ENCODE assay signal across 8 cellular contexts in the genomic region with DNA sequence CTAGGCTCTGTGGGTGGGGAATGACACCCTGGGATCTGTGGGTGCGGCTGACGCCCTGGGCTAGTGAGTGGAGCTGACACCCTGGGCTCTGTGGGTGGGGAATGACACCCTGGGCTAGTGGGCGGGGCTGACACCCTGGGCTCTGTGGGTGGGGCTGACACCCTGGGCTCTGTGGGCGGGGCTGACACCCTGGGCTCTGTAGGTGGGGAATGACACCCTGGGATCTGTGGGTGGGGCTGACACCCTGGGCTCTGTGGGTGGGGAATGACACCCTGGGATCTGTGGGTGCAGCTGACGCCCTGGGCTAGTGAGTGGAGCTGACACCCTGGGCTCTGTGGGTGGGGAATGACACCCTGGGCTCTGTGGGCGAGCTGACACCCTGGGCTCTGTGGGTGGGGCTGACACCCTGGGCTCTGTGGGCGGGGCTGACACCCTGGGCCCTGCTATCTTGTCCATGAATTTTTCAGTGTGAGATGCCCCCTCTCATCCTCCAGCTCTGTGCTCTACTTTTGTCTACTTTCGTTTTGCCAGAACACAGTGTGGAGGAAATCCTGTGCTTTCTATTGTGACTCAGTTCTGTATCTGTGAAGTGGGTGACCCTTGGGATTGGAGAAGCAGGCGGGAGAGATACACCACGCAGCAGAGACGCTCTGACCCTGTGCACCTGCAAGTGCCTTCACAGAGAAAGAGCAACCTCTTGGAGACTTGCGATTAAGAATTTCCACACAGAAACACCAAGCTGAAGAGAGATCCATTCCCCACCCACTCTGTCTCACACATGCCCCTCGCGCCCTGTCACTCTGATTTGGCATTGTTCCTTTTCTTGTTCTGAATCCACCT.
DNase-seq lines count a peak whose midpoint lies in the region; ATAC-seq and TF ChIP-seq lines count a peak whose summit lies in the region.
"Not testable (repeated sequence)": the region's sequence is repeated elsewhere in the genome, so short reads cannot be mapped to it uniquely, and the experiment has no call there.

No MANE protein-coding gene starts in this region.

- not testable (repeated sequence) for H3K9ac ChIP-seq in endodermal cell (ENCODE audit: extremely low read depth, low read length, poor library complexity, severe bottlenecking)

- not testable (repeated sequence) for H3K36me3 Mint-ChIP-seq in T-helper 1 cell treated with Interleukin-12 subunit alpha and Interleukin-12 subunit beta and Interleukin-4 antibody, amounts not matched to agents 30 μg/mL and 1 μg/mL, for 36 hours (ENCODE audit: low read depth); activated CD8-positive, alpha-beta memory T cell treated with anti-CD3 and anti-CD28 coated beads, Interleukin-2, amount 10 ng/mL, durations not matched to agents 7 days and 5 days; activated naive CD4-positive, alpha-beta T cell treated with anti-CD3 and anti-CD28 coated beads for 36 hours (ENCODE audit: low read depth); endodermal cell (ENCODE audit: low read depth); naive thymus-derived CD4-positive, alpha-beta T cell

- peak; percentile 74 for ATAC-seq in activated CD8-positive, alpha-beta memory T cell treated with anti-CD3 and anti-CD28 coated beads, Interleukin-2, amount 10 ng/mL, durations not matched to agents 7 days and 5 days
- ATAC-seq in naive thymus-derived CD4-positive, alpha-beta T cell, result peak; percentile 73

- POLR2A ChIA-PET in naive thymus-derived CD4-positive, alpha-beta T cell (lab: Charles Lee), result not testable (repeated sequence)

- intact Hi-C loops in activated naive CD4-positive, alpha-beta T cell treated with anti-CD3 and anti-CD28 coated beads for 36 hours (cut with micrococcal nuclease); naive thymus-derived CD4-positive, alpha-beta T cell (cut with micrococcal nuclease); transverse colon (cut with DNase I; ENCODE audit: low total_unique reads): not testable (repeated sequence)

- not testable (repeated sequence) for H3K9me3 Mint-ChIP-seq in T-helper 1 cell treated with Interleukin-12 subunit alpha and Interleukin-12 subunit beta and Interleukin-4 antibody, amounts not matched to agents 30 μg/mL and 1 μg/mL, for 36 hours; activated CD8-positive, alpha-beta memory T cell treated with anti-CD3 and anti-CD28 coated beads, Interleukin-2, amount 10 ng/mL, durations not matched to agents 7 days and 5 days (ENCODE audit: low read depth); activated naive CD4-positive, alpha-beta T cell treated with anti-CD3 and anti-CD28 coated beads for 36 hours; endodermal cell; naive thymus-derived CD4-positive, alpha-beta T cell

- H3K27ac ChIP-seq in endodermal cell (ENCODE audit: low read depth, low read length); naive thymus-derived CD4-positive, alpha-beta T cell (ENCODE audit: low read depth, low read length): not testable (repeated sequence)
- H3K27ac ChIP-seq in transverse colon, result peak overlapping the region; percentile 58 to 76 (median 70)

- TF ChIP-seq EP300 in transverse colon (IDR thresholded peaks at IDR 0.05; ENCODE audit: low read depth), result not testable (repeated sequence)

- TF ChIP-seq POLR2A in transverse colon (IDR thresholded peaks at IDR 0.05), result not testable (repeated sequence)

- not testable (repeated sequence) for H3K4me1 ChIP-seq in endodermal cell (ENCODE audit: control insufficient read depth, insufficient read depth, low read length)
- H3K4me1 ChIP-seq in naive thymus-derived CD4-positive, alpha-beta T cell (ENCODE audit: control insufficient read depth in 2 of 2, insufficient read depth in 2 of 2, low read length in 2 of 2), result peaks cover 0 to 20% of the 10 kb centered on the region in 2 donors
- peaks cover 29 to 60% (median 33%) of the 10 kb centered on the region in 4 donors for H3K4me1 ChIP-seq in transverse colon

- TF ChIP-seq CTCF in endodermal cell (conservative IDR thresholded peaks at IDR 0.05); transverse colon (IDR thresholded peaks at IDR 0.05): not testable (repeated sequence)

- H3K4me3 ChIP-seq in endodermal cell (ENCODE audit: low read length), result not testable (repeated sequence)
- peak overlapping the region; percentile 25 for H3K4me3 ChIP-seq in naive thymus-derived CD4-positive, alpha-beta T cell (ENCODE audit: low read length)
- H3K4me3 ChIP-seq in transverse colon, result peak overlapping the region in 1 of 4 donors; percentile 19

- peaks cover 17% of the 10 kb centered on the region for H3K36me3 ChIP-seq in endodermal cell (ENCODE audit: control insufficient read depth, insufficient read depth, low read length)
- not testable (repeated sequence) for H3K36me3 ChIP-seq in naive thymus-derived CD4-positive, alpha-beta T cell (ENCODE audit: control insufficient read depth in 2 of 3, insufficient read depth in 3 of 3, low read length in 3 of 3); transverse colon

- peaks cover 17% of the 10 kb centered on the region for H3K4me1 Mint-ChIP-seq in T-helper 1 cell treated with Interleukin-12 subunit alpha and Interleukin-12 subunit beta and Interleukin-4 antibody, amounts not matched to agents 30 μg/mL and 1 μg/mL, for 36 hours (ENCODE audit: low read depth)
- peaks cover 33% of the 10 kb centered on the region for H3K4me1 Mint-ChIP-seq in activated CD8-positive, alpha-beta memory T cell treated with anti-CD3 and anti-CD28 coated beads, Interleukin-2, amount 10 ng/mL, durations not matched to agents 7 days and 5 days
- not testable (repeated sequence) for H3K4me1 Mint-ChIP-seq in activated naive CD4-positive, alpha-beta T cell treated with anti-CD3 and anti-CD28 coated beads for 36 hours (ENCODE audit: low read depth)
- peaks cover 31% of the 10 kb centered on the region for H3K4me1 Mint-ChIP-seq in endodermal cell
- H3K4me1 Mint-ChIP-seq in naive thymus-derived CD4-positive, alpha-beta T cell, result peaks cover 0 to 22% (median 6%) of the 10 kb centered on the region in 7 donors

- H3K27me3 Mint-ChIP-seq in T-helper 1 cell treated with Interleukin-12 subunit alpha and Interleukin-12 subunit beta and Interleukin-4 antibody, amounts not matched to agents 30 μg/mL and 1 μg/mL, for 36 hours (ENCODE audit: low read depth); activated CD8-positive, alpha-beta memory T cell treated with anti-CD3 and anti-CD28 coated beads, Interleukin-2, amount 10 ng/mL, durations not matched to agents 7 days and 5 days; activated naive CD4-positive, alpha-beta T cell treated with anti-CD3 and anti-CD28 coated beads for 36 hours (ENCODE audit: low read depth); endodermal cell (ENCODE audit: insufficient read depth): not testable (repeated sequence)
- peaks cover 0 to 11% (median 5%) of the 10 kb centered on the region in 5 donors for H3K27me3 Mint-ChIP-seq in naive thymus-derived CD4-positive, alpha-beta T cell

- not testable (repeated sequence) for H3K9me3 ChIP-seq in endodermal cell (ENCODE audit: control insufficient read depth, low read length); naive thymus-derived CD4-positive, alpha-beta T cell (ENCODE audit: control insufficient read depth in 2 of 3, low read length in 3 of 3); transverse colon

- CTCF ChIA-PET in activated CD8-positive, alpha-beta memory T cell treated with anti-CD3 and anti-CD28 coated beads, Interleukin-2, amount 10 ng/mL, durations not matched to agents 7 days and 5 days (lab: Charles Lee), result interaction anchor here (1.2 kb wide), 1 partner anchor 151 kb away, joined by 5 read pairs; no protein-coding TSS in a partner anchor
- CTCF ChIA-PET in activated naive CD4-positive, alpha-beta T cell treated with anti-CD3 and anti-CD28 coated beads for 36 hours (lab: Charles Lee), result interaction anchor here (0.6 kb wide), 1 partner anchor 164 kb away, joined by 4 read pairs; no protein-coding TSS in a partner anchor
- CTCF ChIA-PET in naive thymus-derived CD4-positive, alpha-beta T cell (lab: Charles Lee), result not testable (repeated sequence)

- DNase-seq in Daoy (ENCODE audit: low read depth) (peak; percentile 17), endodermal cell (peak; percentile 43), transverse colon (peak; percentile 67)
- peak; percentile 88 for DNase-seq in activated CD8-positive, alpha-beta memory T cell treated with anti-CD3 and anti-CD28 coated beads, Interleukin-2, amount 10 ng/mL, durations not matched to agents 7 days and 5 days
- not testable (repeated sequence) for DNase-seq in activated naive CD4-positive, alpha-beta T cell treated with anti-CD3 and anti-CD28 coated beads for 36 hours
- peak in 1 of 9 donors; percentile 42 for DNase-seq in naive thymus-derived CD4-positive, alpha-beta T cell
- DNase-seq in stimulated activated CD4-positive, alpha-beta T cell treated with anti-CD3 and anti-CD28 coated beads, TNF-alpha, amount 100 ng/mL, for 4 hours (ENCODE audit: low read depth in 3 of 3), result peak in 2 of 3 experiments; percentile 35 to 37

- in situ Hi-C loops in transverse colon (cut with MboI; ENCODE audit: low pct_ligation_motif_present in 1 of 4, low pct_unique_long_range_greater_than_20kb in 1 of 4, low sequenced_read_pairs in 3 of 4), result not testable (repeated sequence)

- peak overlapping the region; percentile 32 for H3K4me3 Mint-ChIP-seq in T-helper 1 cell treated with Interleukin-12 subunit alpha and Interleukin-12 subunit beta and Interleukin-4 antibody, amounts not matched to agents 30 μg/mL and 1 μg/mL, for 36 hours
- H3K4me3 Mint-ChIP-seq in activated CD8-positive, alpha-beta memory T cell treated with anti-CD3 and anti-CD28 coated beads, Interleukin-2, amount 10 ng/mL, durations not matched to agents 7 days and 5 days, result peak overlapping the region; percentile 62
- H3K4me3 Mint-ChIP-seq in activated naive CD4-positive, alpha-beta T cell treated with anti-CD3 and anti-CD28 coated beads for 36 hours; endodermal cell: not testable (repeated sequence)
- H3K4me3 Mint-ChIP-seq in naive thymus-derived CD4-positive, alpha-beta T cell, result peak overlapping the region in 1 of 10 donors; percentile 67

- peak overlapping the region; percentile 84 for H3K27ac Mint-ChIP-seq in T-helper 1 cell treated with Interleukin-12 subunit alpha and Interleukin-12 subunit beta and Interleukin-4 antibody, amounts not matched to agents 30 μg/mL and 1 μg/mL, for 36 hours
- H3K27ac Mint-ChIP-seq in activated CD8-positive, alpha-beta memory T cell treated with anti-CD3 and anti-CD28 coated beads, Interleukin-2, amount 10 ng/mL, durations not matched to agents 7 days and 5 days, result peak overlapping the region; percentile 86
- H3K27ac Mint-ChIP-seq in activated naive CD4-positive, alpha-beta T cell treated with anti-CD3 and anti-CD28 coated beads for 36 hours, result peak overlapping the region; percentile 67
- peak overlapping the region; percentile 1 for H3K27ac Mint-ChIP-seq in endodermal cell
- peak overlapping the region in 1 of 9 donors; percentile 70 for H3K27ac Mint-ChIP-seq in naive thymus-derived CD4-positive, alpha-beta T cell

- 95 to 100% methylated on average over 4 to 14 of the region's 14 CpGs for WGBS in endodermal cell (ENCODE audit: insufficient coverage in 1 of 2, insufficient read length in 1 of 2), 2 experiments
- whole genome bisulfite sequencing in transverse colon (ENCODE audit: low coverage in 1 of 2), 2 donors, result 43 to 48% methylated on average over 2 to 10 of the region's 14 CpGs

- H3K27me3 ChIP-seq in endodermal cell (ENCODE audit: control insufficient read depth, insufficient read depth, low read length, poor library complexity, severe bottlenecking); naive thymus-derived CD4-positive, alpha-beta T cell (ENCODE audit: control insufficient read depth in 2 of 2, insufficient read depth in 2 of 2, low read length in 2 of 2); transverse colon: not testable (repeated sequence)
